In the genomic region with DNA sequence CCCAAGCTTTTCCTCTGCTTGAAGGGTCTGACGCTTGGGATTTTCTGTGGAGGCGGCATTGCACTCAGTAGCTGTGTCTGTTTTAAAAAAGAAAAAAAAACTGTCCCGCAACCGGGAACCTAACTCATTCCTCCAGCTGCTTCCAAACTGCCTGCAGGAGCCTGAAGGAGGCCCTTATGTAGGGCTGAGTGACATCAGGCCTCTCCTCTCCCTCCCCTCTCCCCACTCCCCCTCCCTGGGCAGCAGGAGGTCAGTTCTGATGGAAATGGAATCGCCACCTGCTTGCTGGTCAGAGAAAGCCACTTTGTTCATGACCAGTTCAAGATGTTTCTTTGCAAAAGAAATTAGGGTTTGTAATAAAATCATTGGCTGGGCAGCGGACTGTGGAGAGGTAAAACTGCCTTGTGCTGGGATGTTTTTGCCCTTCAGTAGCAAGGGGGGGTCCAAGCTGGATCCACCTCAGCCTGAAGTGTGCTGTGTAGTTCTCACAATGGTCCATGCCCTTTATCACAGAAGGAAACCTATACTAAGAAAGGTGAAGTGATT, we compare ENCODE assay signal across 8 cellular contexts. TPM values are rescaled to one million over a fixed set of nuclear protein-coding genes. Genes with fewer than 3 reads are reported as not detected.
DNase-seq lines count a peak whose midpoint lies in the region; ATAC-seq and TF ChIP-seq lines count a peak whose summit lies in the region.

A gene (minus strand): TSS at position 149 of the 546 bp plus-strand sequence. CDS start 90 bp downstream, at position 59.

- DNase-seq in ELF-1 (ENCODE audit: low read depth, low spot score): peak; percentile 50
- DNase-seq in SJCRH30: peak; percentile 26 to 40
- no peak for DNase-seq in heart right ventricle
- DNase-seq in NCI-H2029 (lab: John Stamatoyannopoulos, UW): no peak
- no peak for DNase-seq in activated naive CD4-positive, alpha-beta T cell treated with anti-CD3 and anti-CD28 coated beads, Interleukin-2, amount 50 U/mL, for 72 hours (ENCODE audit: low spot score in 2 of 2)
- no peak for DNase-seq in activated CD4-positive, alpha-beta T cell treated with anti-CD3 and anti-CD28 coated beads, Interleukin-2, amount 50 U/mL, for 48 hours

- no peaks in the 10 kb centered on the region for H3K36me3 Mint-ChIP-seq in activated naive CD4-positive, alpha-beta T cell treated with anti-CD3 and anti-CD28 coated beads, Interleukin-2, amount 50 U/mL, for 72 hours

- H3K27ac Mint-ChIP-seq in activated naive CD4-positive, alpha-beta T cell treated with anti-CD3 and anti-CD28 coated beads, Interleukin-2, amount 50 U/mL, for 72 hours: no peak within 1 kb of the TSS

- H3K27ac ChIP-seq in SJCRH30 (0 out of 2 replicates have a peak within 1 kb of the TSS, but pooled peaks have one; percentile 24), heart right ventricle (peak within 1 kb of the TSS in 4 of 10 donors; percentile 55 to 72 (median 67)), rectal smooth muscle tissue (ENCODE audit: low read depth, low read length) (peak within 1 kb of the TSS; percentile 24)

- H3K9me3 ChIP-seq in SJCRH30 (replicated peaks): no peaks in the 10 kb centered on the region
- no peaks in the 10 kb centered on the region for H3K9me3 ChIP-seq in heart right ventricle

- no peaks in the 10 kb centered on the region for H3K27me3 ChIP-seq in SJCRH30
- H3K27me3 ChIP-seq in heart right ventricle: peaks cover 0 to 5% (median 0%) of the 10 kb centered on the region in 7 donors
- H3K27me3 ChIP-seq in rectal smooth muscle tissue (ENCODE audit: control insufficient read depth, insufficient read depth, low read length): no peaks in the 10 kb centered on the region

- intact Hi-C loops in heart right ventricle (cut with DNase I): loop anchor here in 4 of 10 donors (2.0 to 10.0 kb wide), 4 partner anchors 18 to 104 kb away; no protein-coding TSS in a partner anchor

- H3K4me1 ChIP-seq in SJCRH30: peaks cover 5% of the 10 kb centered on the region
- H3K4me1 ChIP-seq in heart right ventricle: peaks cover 0 to 13% (median 7%) of the 10 kb centered on the region in 9 donors
- no peaks in the 10 kb centered on the region for H3K4me1 ChIP-seq in rectal smooth muscle tissue (ENCODE audit: control insufficient read depth, insufficient read depth, low read length)

- 50 to 56% methylated on average over 6 of the region's 6 CpGs for WGBS in heart right ventricle, 2 donors

- peak in 6 of 8 donors; percentile 25 to 55 (median 47) for ATAC-seq in heart right ventricle
- no peak for ATAC-seq in GM18873 (IDR thresholded peaks at IDR 0.05; ENCODE audit: low FRiP score, unreplicated experiment)
- no peak for ATAC-seq in activated naive CD4-positive, alpha-beta T cell treated with anti-CD3 and anti-CD28 coated beads, Interleukin-2, amount 50 U/mL, for 72 hours

- no peaks in the 10 kb centered on the region for H3K36me3 ChIP-seq in SJCRH30
- no peaks in the 10 kb centered on the region for H3K36me3 ChIP-seq in heart right ventricle
- H3K36me3 ChIP-seq in rectal smooth muscle tissue (ENCODE audit: control insufficient read depth, insufficient read depth, low read length): no peaks in the 10 kb centered on the region

- no peak within 1 kb of the TSS for H3K9ac ChIP-seq in rectal smooth muscle tissue (ENCODE audit: low read length)

- TF ChIP-seq CTCF in heart right ventricle (IDR thresholded peaks at IDR 0.05): no peak

- H3K4me3 ChIP-seq in SJCRH30: peak within 1 kb of the TSS; percentile 32
- peak within 1 kb of the TSS in 8 of 10 donors; percentile 4 to 45 (median 40) for H3K4me3 ChIP-seq in heart right ventricle
- H3K4me3 ChIP-seq in rectal smooth muscle tissue (ENCODE audit: low read length): peak within 1 kb of the TSS; percentile 52

- no peaks in the 10 kb centered on the region for H3K9me3 Mint-ChIP-seq in activated naive CD4-positive, alpha-beta T cell treated with anti-CD3 and anti-CD28 coated beads, Interleukin-2, amount 50 U/mL, for 72 hours

RNA-seq across cellular contexts. Expression of the gene that starts here (rescaled TPM):
- 0.79 and 0.91 TPM in 2 replicates for total RNA-seq in SJCRH30 (2014; rRNA removed; shearing (Covaris generic))
- total RNA-seq in heart right ventricle: under 1 TPM in 5 of 10 donors, not detected in 5; 0.26 to 0.61 (median 0.35) TPM
- under 1 TPM in 1 of 2 donors, not detected in 1; 0.29 TPM for polyA plus RNA-seq in heart right ventricle
- total RNA-seq in activated naive CD4-positive, alpha-beta T cell treated with anti-CD3 and anti-CD28 coated beads, Interleukin-2, amount 50 U/mL, for 72 hours: not detected

Comparison
In these comparisons a context has a peak if more than half of its experiments do, and no peak if none do; other contexts are left out.
1. Peak in DNase-seq, H3K4me3 ChIP-seq and H3K27ac ChIP-seq in SJCRH30; RNA of the gene not detected or under 1 TPM.
2. Peak in ATAC-seq and H3K4me3 ChIP-seq in heart right ventricle; RNA of the gene not detected or under 1 TPM.